In the genomic region with DNA sequence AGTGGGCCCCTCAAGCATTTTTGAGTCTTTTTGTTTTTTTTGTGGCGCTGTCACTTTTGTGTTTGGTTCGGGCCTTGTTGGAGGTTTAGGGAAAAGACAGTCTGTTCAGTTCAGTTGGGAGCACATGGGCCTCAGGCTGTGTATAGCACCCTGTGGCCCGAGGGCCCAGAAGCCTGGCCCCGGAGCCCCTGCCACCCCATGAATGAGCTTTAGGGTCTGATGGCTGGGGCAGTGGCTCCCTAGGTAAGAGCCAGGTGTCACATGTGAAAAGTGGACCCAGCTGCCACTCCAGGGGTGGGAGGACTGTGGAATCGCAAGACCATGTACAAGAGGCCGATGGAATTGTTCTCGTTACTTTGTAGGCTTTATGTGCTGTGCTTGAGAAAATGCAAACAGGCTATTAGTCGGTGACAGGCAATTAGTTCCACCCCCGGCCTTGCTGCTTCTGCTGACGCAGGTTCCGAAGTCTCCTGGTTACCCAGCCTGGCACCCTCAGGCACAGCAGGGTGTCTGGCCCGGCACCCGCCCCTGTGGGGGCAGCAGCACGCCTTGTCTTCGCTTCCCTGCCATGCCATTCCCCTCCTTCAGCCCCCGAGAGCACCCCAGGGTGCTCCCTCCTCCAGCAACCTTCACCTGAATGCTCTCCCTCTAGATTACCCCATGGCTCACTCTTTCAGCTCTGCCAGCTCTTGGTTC, we compare ENCODE assay signal across 21 cellular contexts. TPM values are rescaled to one million over a fixed set of nuclear protein-coding genes. Genes with fewer than 3 reads are reported as not detected.
A peak's percentile ranks its signal among the peaks of the same experiment; 100 is the strongest.
DNase-seq lines count a peak whose midpoint lies in the region; ATAC-seq, FAIRE-seq and TF ChIP-seq lines count a peak whose summit lies in the region.
"Had no signal": no experiment of that assay in that cellular context is flagged by ENCODE, and none has a peak within 500 bp of the region (broad histone marks: within the 10 kb centered on the region; RNA-seq: fewer than 3 reads in every experiment).

No MANE protein-coding gene starts in this region.

- peaks cover 7% of the 10 kb centered on the region for H3K23me2 ChIP-seq in H1 (ENCODE audit: low read depth, low read length)

- no peak overlapping the region for H2AFZ ChIP-seq in H1 (ENCODE audit: low read length)

- peaks cover 8% of the 10 kb centered on the region for H3K27me3 Mint-ChIP-seq in type B pancreatic cell
- H3K27me3 Mint-ChIP-seq: IgD-negative memory B cell had no signal

- FAIRE-seq in H1 (lab: Jason Lieb, UNC) = no peak
- FAIRE-seq: A549 had no signal

- no peak overlapping the region for H2BK120ac ChIP-seq in H1 (replicated peaks; ENCODE audit: low read depth, low read length)

- peak overlapping the region; percentile 89; the same call in 1 of the 2 replicates for H2BK12ac ChIP-seq in H1 (ENCODE audit: low read depth, low read length)

- TF ChIP-seq CTCF in left ventricle myocardium inferior (IDR thresholded peaks at IDR 0.05; ENCODE audit: borderline replicate concordance) (no peak), H1 (IDR thresholded peaks at IDR 0.05; ENCODE audit: control extremely low read depth in 1 of 3, insufficient read depth in 1 of 3, low read depth in 1 of 3, low read length in 3 of 3) (no peak), type B pancreatic cell (conservative IDR thresholded peaks at IDR 0.05) (no peak)

- WGBS in H1 (ENCODE audit: extremely low coverage in 1 of 2, insufficient coverage in 1 of 2, insufficient read length in 1 of 2, insufficient replicate concordance in 2 of 2, low coverage in 1 of 2, low lambda C conversion rate in 2 of 2, missing lambda C conversion rate in 1 of 2), 2 experiments = 85% methylated on average over 16 of the region's 16 CpGs; no CpG with 5 or more reads in 1 of the 2 experiments

- H3K9me3 Mint-ChIP-seq in type B pancreatic cell = no peaks in the 10 kb centered on the region
- H3K9me3 Mint-ChIP-seq: IgD-negative memory B cell had no signal

- H3K27me3 ChIP-seq in left ventricle myocardium inferior (ENCODE audit: low read depth) (no peaks in the 10 kb centered on the region), H1 (replicated peaks in 1 of 4; ENCODE audit: control insufficient read depth in 3 of 4, extremely low read depth in 1 of 4, insufficient read depth in 3 of 4, low read length in 3 of 4) (no peaks in the 10 kb centered on the region)

- H3K4me3 Mint-ChIP-seq in type B pancreatic cell = no peak overlapping the region
- H3K4me3 Mint-ChIP-seq: HFFc6, IgD-negative memory B cell had no signal

- peaks cover 27% of the 10 kb centered on the region for H3K4me1 Mint-ChIP-seq in type B pancreatic cell (ENCODE audit: unreplicated experiment)

- H3K79me2 ChIP-seq in H1 (ENCODE audit: control insufficient read depth in 1 of 2, insufficient read depth in 2 of 2, low read length in 2 of 2) = no peaks in the 10 kb centered on the region

- H3K9me3 ChIP-seq in left ventricle myocardium inferior (replicated peaks) (peaks cover 5% of the 10 kb centered on the region), H1 (ENCODE audit: insufficient read depth in 2 of 2, low read depth in 1 of 2, low read length in 1 of 2) (peaks cover 5% of the 10 kb centered on the region in 2 experiments; a peak in 3 of 4 replicates)

- H3K36me3 ChIP-seq in left ventricle myocardium inferior (peaks cover 36% of the 10 kb centered on the region), H1 (ENCODE audit: control insufficient read depth in 2 of 4, insufficient read depth in 4 of 4, low read length in 3 of 4) (no peaks in the 10 kb centered on the region)

- H3K36me3 Mint-ChIP-seq in type B pancreatic cell = no peaks in the 10 kb centered on the region

- H3K14ac ChIP-seq in H1 (ENCODE audit: insufficient read length) = no peak overlapping the region

- H4K91ac ChIP-seq in H1 (replicated peaks; ENCODE audit: insufficient read length, low read length) = peak overlapping the region; percentile 93

- 0 out of 2 replicates have a peak overlapping the region, but pooled peaks have one; percentile 37 for H2BK15ac ChIP-seq in H1 (ENCODE audit: low read length)

- no peak overlapping the region for H4K5ac ChIP-seq in H1 (ENCODE audit: insufficient read length, low read depth, low read length)

- H3K4me1 ChIP-seq in left ventricle myocardium inferior = peaks cover 65% of the 10 kb centered on the region
- H3K4me1 ChIP-seq in H1 (replicated peaks in 1 of 4; ENCODE audit: control insufficient read depth in 3 of 4, insufficient read depth in 4 of 4, low read length in 3 of 4) = peaks cover 12 to 32% (median 28%) of the 10 kb centered on the region in 4 experiments
- H3K4me1 ChIP-seq: A549 had no signal

- H3K27ac ChIP-seq in left ventricle myocardium inferior (replicated peaks) = peak overlapping the region; percentile 88
- H3K27ac ChIP-seq in H1 (ENCODE audit: low read depth, low read length) = no peak overlapping the region
- H3K27ac ChIP-seq: A549, C4-2B had no signal

- no peak overlapping the region; the same call in 1 of the 2 replicates for H4K8ac ChIP-seq in H1 (ENCODE audit: extremely low read depth, insufficient read depth, low read length)

- TF ChIP-seq POLR2A in H1 (IDR thresholded peaks at IDR 0.05; ENCODE audit: control extremely low read depth in 1 of 2, low read depth in 2 of 2, low read length in 2 of 2) = no peak

- no peak for TF ChIP-seq RAD21 in H1 (IDR thresholded peaks at IDR 0.05 in 1 of 2, conservative IDR thresholded peaks at IDR 0.05 in 1 of 2; ENCODE audit: low read depth in 2 of 2, low read length in 2 of 2)

- no peak overlapping the region for H3K4ac ChIP-seq in H1 (replicated peaks; ENCODE audit: insufficient read length, low read depth, low read length)

- DNase-seq in left ventricle myocardium inferior (no peak), Right ventricle myocardium inferior (ENCODE audit: missing footprints) (no peak), H1 (ENCODE audit: low read depth in 1 of 2, low spot score in 2 of 2) (no peak), putamen (ENCODE audit: low spot score) (peak; percentile 34), type B pancreatic cell (ENCODE audit: extremely low spot score, unreplicated experiment) (no peak), SW 1271 (lab: John Stamatoyannopoulos, UW) (no peak)
- DNase-seq: DMS 273 treated with DMSO at 0.1 percent for 48 hours, HFFc6, Kasumi-1, MM.1S, NCI-H1092 treated with DMSO at 0.1 percent for 48 hours, NCI-H1694 treated with DMSO at 0.1 percent for 48 hours, NCI-H2171, NCI-H446 treated with DMSO at 0.1 percent for 48 hours, NCI-H748 treated with DMSO at 0.1 percent for 48 hours had no signal

- peak overlapping the region; percentile 73; the same call in 1 of the 2 replicates for H2BK5ac ChIP-seq in H1 (ENCODE audit: low read depth, low read length)

- H3K23ac ChIP-seq in H1 (ENCODE audit: insufficient read length) = no peak overlapping the region

- CTCF ChIA-PET in H1 (lab: Charles Lee; ENCODE audit: partially characterized antibody) = interaction anchor here (0.6 to 1.2 kb wide), 2 partner anchors 61 to 92 kb away, joined by 3 to 4 read pairs; no protein-coding TSS in a partner anchor

- H3K18ac ChIP-seq in H1 (ENCODE audit: extremely low read depth, low read length) = no peak overlapping the region

- ATAC-seq in Right ventricle myocardium inferior (no peak), HG03457 (IDR thresholded peaks at IDR 0.05; ENCODE audit: unreplicated experiment) (no peak), GM18502 (IDR thresholded peaks at IDR 0.05; ENCODE audit: poor library complexity, unreplicated experiment) (no peak)
- ATAC-seq: A549, SK-N-SH treated with all-trans-retinoic acid at 6 μM for 48 hours had no signal

- H2BK20ac ChIP-seq in H1 (ENCODE audit: low read length) = no peak overlapping the region

- peaks cover 0 to 4% of the 10 kb centered on the region in 2 experiments for H4K20me1 ChIP-seq in H1 (replicated peaks in 1 of 2; ENCODE audit: control insufficient read depth in 1 of 2, insufficient read depth in 2 of 2, low read length in 2 of 2)

- no peaks in the 10 kb centered on the region for H3K79me1 ChIP-seq in H1 (ENCODE audit: low read depth, low read length)

- 0 out of 2 replicates have a peak overlapping the region, but pooled peaks have one; percentile 47 for H2AK5ac ChIP-seq in H1 (ENCODE audit: low read depth, low read length)

- H3K4me3 ChIP-seq in left ventricle myocardium inferior = no peak overlapping the region
- H3K4me3 ChIP-seq in H1 (ENCODE audit: extremely low read depth in 1 of 4, insufficient read depth in 2 of 4, low read depth in 3 of 4, low read length in 4 of 4) = no peak overlapping the region
- H3K4me3 ChIP-seq: A549 had no signal

- no peak overlapping the region for H3K4me2 ChIP-seq in H1 (ENCODE audit: insufficient read depth in 1 of 2, low read depth in 2 of 2, low read length in 2 of 2)
- H3K4me2 ChIP-seq: A549 had no signal

- peak overlapping the region; percentile 46 for H3K27ac Mint-ChIP-seq in type B pancreatic cell
- H3K27ac Mint-ChIP-seq: HFFc6 had no signal

- intact Hi-C loops in left ventricle myocardium inferior (cut with micrococcal nuclease) = no loop called here
- intact Hi-C loops in Right ventricle myocardium inferior (cut with DNase I) = no loop called here

- no peak overlapping the region for H3K9ac ChIP-seq in H1 (replicated peaks in 1 of 4; ENCODE audit: extremely low read depth in 1 of 4, low read depth in 3 of 4, low read length in 3 of 4)

- TF ChIP-seq EP300 in H1 (IDR thresholded peaks at IDR 0.05; ENCODE audit: borderline replicate concordance in 1 of 2, low read depth in 2 of 2, low read length in 2 of 2) = no peak

- no peak overlapping the region for H3K56ac ChIP-seq in H1 (replicated peaks; ENCODE audit: insufficient read length, low read depth, low read length)

- POLR2A ChIA-PET in H1 (lab: Charles Lee; ENCODE audit: partially characterized antibody) = no interaction called here

TF ChIP-seq in H1, 55 proteins besides CTCF, POLR2A, EP300 and RAD21 (continues in another document):
- TF ChIP-seq ZNF274 (IDR thresholded peaks at IDR 0.05; ENCODE audit: borderline replicate concordance, extremely low read depth, low read length) (no peak), SIRT6 (IDR thresholded peaks at IDR 0.05; ENCODE audit: low read length) (no peak), JUN (IDR thresholded peaks at IDR 0.05; ENCODE audit: low read depth, low read length) (no peak), TBP (IDR thresholded peaks at IDR 0.05; ENCODE audit: low read depth, low read length) (no peak), TAF1 (IDR thresholded peaks at IDR 0.05; ENCODE audit: low read depth, low read length) (no peak), TEAD4 (IDR thresholded peaks at IDR 0.05; ENCODE audit: low read depth, low read length) (no peak)

RNA-seq across cellular contexts. Expression of gene PARVG, which starts 38.2 kb away (rescaled TPM):
- total RNA-seq in left ventricle myocardium inferior (2.8 TPM), Right ventricle myocardium inferior (3.1 TPM), type B pancreatic cell (ENCODE audit: low replicate concordance) (0.19 and 0.21 TPM in 2 replicates)
- 0.37 and 0.50 TPM in 2 replicates for total RNA-seq in H1 (2021; fragmentation: NEBNext Ultra II Directional; extraction: Animal tissue kit (Norgen Biotek cat#: 25700))
- polyA plus RNA-seq in H1 (2011; rRNA removed) = 0.80 and 1.5 TPM in 2 replicates
- polyA plus RNA-seq in H1 (2011; cell fraction: cytosol; rRNA removed) = 1.7 TPM
- polyA plus RNA-seq in H1 (2011; cell fraction: nucleus; rRNA removed) = 3.1 TPM
- polyA plus RNA-seq in H1 (2012, experiment 1 of 2) = 0.17 to 0.80 TPM (median 0.41 TPM) in 4 replicates
- 0.45 TPM for polyA plus RNA-seq in H1 (2012, experiment 2 of 2)
- 0.95 TPM for polyA plus RNA-seq in H1 (2013, experiment 1 of 2)
- polyA plus RNA-seq in H1 (2013, experiment 2 of 2) = 0.42 TPM
- polyA minus RNA-seq in H1 (2011; rRNA and poly(A)+ RNA removed) = 0.60 and 0.93 TPM in 2 replicates
- polyA minus RNA-seq in H1 (2011; cell fraction: cytosol; rRNA and poly(A)+ RNA removed) = 0.81 TPM
- 1.5 TPM for polyA minus RNA-seq in H1 (2011; cell fraction: nucleus; rRNA and poly(A)+ RNA removed)
- total RNA-seq: HFFc6 had no signal
- polyA plus RNA-seq: A549 had no signal
